Comparison of ENCODE assay signal across 17 cellular contexts in genomic region chr2:123438277-123439050, GRCh38.
"Had no signal": no experiment of that assay in that cellular context is flagged by ENCODE, and none has a peak within 500 bp of the region (broad histone marks: within the 10 kb centered on the region; RNA-seq: fewer than 3 reads in every experiment).

No MANE protein-coding gene starts in this region.

- H3K36me3 ChIP-seq: adrenal gland had no signal

- ATAC-seq: activated CD4-positive, CD25-positive, alpha-beta regulatory T cell treated with anti-CD3 and anti-CD28 coated beads, Interleukin-2, amount 50 U/mL, for 24 hours; activated CD8-positive, alpha-beta T cell treated with anti-CD3 and anti-CD28 coated beads for 36 hours; activated T-cell treated with anti-CD3 and anti-CD28 coated beads, Interleukin-2, amount 50 U/mL, for 72 hours had no signal

- H3K4me3 ChIP-seq: adrenal gland had no signal

- H3K4me2 ChIP-seq: KMS-11 had no signal

- DNase-seq: activated CD4-positive, alpha-beta T cell treated with anti-CD3 and anti-CD28 coated beads for 4 hours; activated CD8-positive, alpha-beta memory T cell treated with anti-CD3 and anti-CD28 coated beads, Interleukin-2, amount 50 U/mL, for 4 hours; activated CD8-positive, alpha-beta T cell treated with anti-CD3 and anti-CD28 coated beads for 36 hours; activated naive CD4-positive, alpha-beta T cell treated with anti-CD3 and anti-CD28 coated beads, Interleukin-2, amount 50 U/mL, for 16 hours; activated naive CD8-positive, alpha-beta T cell treated with anti-CD3 and anti-CD28 coated beads, Interleukin-2, amount 10 ng/mL, durations not matched to agents 7 days and 5 days; activated T-cell treated with anti-CD3 and anti-CD28 coated beads, Interleukin-2, amount 50 U/mL, for 72 hours; adrenal gland; cerebellar nuclear complex; NCI-H1092; NCI-H1417; NCI-H1930; NCI-H345; NCI-H510A treated with DMSO at 0.1 percent for 48 hours; NCI-H69; SIG-M5 had no signal

- H3K27ac ChIP-seq: adrenal gland, KMS-11 had no signal

- H3K9ac ChIP-seq: KMS-11 had no signal

- H3K9me3 ChIP-seq: adrenal gland had no signal

- H3K27me3 ChIP-seq: adrenal gland had no signal

- H3K4me1 ChIP-seq: adrenal gland had no signal
